7 cellular contexts compared by ENCODE assay signal in the genomic region with DNA sequence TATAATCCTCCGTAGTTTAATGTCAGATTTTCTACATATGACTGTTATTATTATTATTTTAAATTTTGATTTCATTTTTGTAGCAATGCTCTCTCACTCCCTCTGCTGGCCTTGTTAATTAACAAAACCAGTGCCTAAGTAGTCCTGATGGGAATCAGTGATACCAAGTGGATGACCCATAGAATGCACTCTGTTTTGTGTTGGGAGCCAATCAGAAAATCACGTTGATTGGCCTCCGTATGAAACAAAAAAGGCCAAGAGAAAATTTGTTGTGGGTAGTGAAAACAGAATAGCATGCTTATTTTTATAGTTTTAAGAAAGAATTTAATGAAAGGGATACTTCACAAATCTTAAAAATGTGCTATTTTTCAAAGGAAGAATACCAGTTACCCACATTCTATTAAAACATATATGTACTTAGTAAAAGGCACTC. TPM values are rescaled to one million over a fixed set of nuclear protein-coding genes. Genes with fewer than 3 reads are reported as not detected.
DNase-seq lines count a peak whose midpoint lies in the region; ATAC-seq and TF ChIP-seq lines count a peak whose summit lies in the region.

No MANE protein-coding gene starts in this region.

- ATAC-seq in GM19397 (IDR thresholded peaks at IDR 0.05; ENCODE audit: unreplicated experiment), result no peak

- DNase-seq in Kasumi-1 (lab: John Stamatoyannopoulos, UW) (peak; percentile 6 to 10), astrocyte of the spinal cord (ENCODE audit: low read depth, low spot score) (peak; percentile 49), kidney epithelial cell (ENCODE audit: low read depth) (no peak), middle frontal gyrus (ENCODE audit: extremely low spot score, low spot score) (no peak), NCI-H226 (no peak)

- H3K4me3 ChIP-seq in GM12875 (ENCODE audit: low read depth, low read length), result no peak overlapping the region
- no peak overlapping the region for H3K4me3 ChIP-seq in astrocyte of the spinal cord (ENCODE audit: low read depth, low read length)
- no peak overlapping the region for H3K4me3 ChIP-seq in kidney epithelial cell (ENCODE audit: low read depth, low read length)

- no peaks in the 10 kb centered on the region for H3K27me3 ChIP-seq in kidney epithelial cell (ENCODE audit: control insufficient read depth, insufficient read depth, low read length)

- peak; percentile 46; the same call in 1 of the 2 replicates for TF ChIP-seq CTCF in GM12875 (IDR thresholded peaks at IDR 0.05; ENCODE audit: borderline replicate concordance, insufficient read depth, low read depth, low read length)
- TF ChIP-seq CTCF in astrocyte of the spinal cord (IDR thresholded peaks at IDR 0.05; ENCODE audit: low read depth, low read length), result peak; percentile 72
- TF ChIP-seq CTCF in kidney epithelial cell (IDR thresholded peaks at IDR 0.05; ENCODE audit: insufficient read depth, low read length, poor library complexity, severe bottlenecking), result peak; percentile 62

- in situ Hi-C loops in astrocyte of the spinal cord (cut with HindIII; ENCODE audit: low sequenced_read_pairs), result no loop called here

- H3K36me3 ChIP-seq in kidney epithelial cell (ENCODE audit: control insufficient read depth, insufficient read depth, low read length), result no peaks in the 10 kb centered on the region

RNA-seq across cellular contexts. Expression of a gene that starts 34.4 kb away (rescaled TPM):
- 6.7 and 13.1 TPM in 2 replicates for total RNA-seq in kidney epithelial cell

Comparison
In these comparisons a context has a peak if more than half of its experiments do, and no peak if none do; other contexts are left out.
1. DNase-seq: peak in Kasumi-1 (2 of 2) and astrocyte of the spinal cord (single experiment); none in kidney epithelial cell (single experiment), middle frontal gyrus (single experiment) and NCI-H226 (single experiment).
2. Peak in every context shown above with its lines, with median percentiles within 50 percentile points of each other: CTCF ChIP-seq.